In genomic region chr1:201506092-201506491, GRCh38 we compare ENCODE assay signal across 8 cellular contexts. TPM values are rescaled to one million over a fixed set of nuclear protein-coding genes. Genes with fewer than 3 reads are reported as not detected.
DNase-seq lines count a peak whose midpoint lies in the region; ATAC-seq, FAIRE-seq and TF ChIP-seq lines count a peak whose summit lies in the region.

No MANE protein-coding gene starts in this region.

- H3K4me3 ChIP-seq in SK-N-MC (peak overlapping the region; percentile 83), fibroblast of pulmonary artery (replicated peaks; ENCODE audit: low read depth, low read length) (peak overlapping the region; percentile 85), skeletal muscle cell (ENCODE audit: low read depth, low read length) (peak overlapping the region; percentile 64)

- no peak for TF ChIP-seq POLR2A in GM12891 (IDR thresholded peaks at IDR 0.05; ENCODE audit: low read depth, low read length)

- H3K36me3 ChIP-seq in SK-N-MC (ENCODE audit: insufficient read depth, low read length) = no peaks in the 10 kb centered on the region; the same call in 1 of the 2 replicates

- H3K9ac ChIP-seq in SK-N-MC (ENCODE audit: insufficient read length) = peak overlapping the region; percentile 79

- ATAC-seq in GM21360 (IDR thresholded peaks at IDR 0.05; ENCODE audit: unreplicated experiment) (no peak), HG03196 (IDR thresholded peaks at IDR 0.05; ENCODE audit: unreplicated experiment) (no peak)

- DNase-seq in GM12891 (ENCODE audit: insufficient read length, low spot score) (no peak), SK-N-MC (ENCODE audit: low read depth, low spot score) (no peak), fibroblast of pulmonary artery (ENCODE audit: low read depth) (no peak), skeletal muscle cell (ENCODE audit: low read depth) (no peak), SIG-M5 (lab: John Stamatoyannopoulos, UW) (no peak)
- no peak for DNase-seq in effector CD4-positive, alpha-beta T cell

- H3K27ac ChIP-seq in SK-N-MC = peak overlapping the region; percentile 76

- no peaks in the 10 kb centered on the region for H3K9me3 ChIP-seq in SK-N-MC (ENCODE audit: low read depth, low read length)

- FAIRE-seq in GM12891 (lab: Jason Lieb, UNC) = peak; percentile 5

- TF ChIP-seq CTCF in fibroblast of pulmonary artery (IDR thresholded peaks at IDR 0.05; ENCODE audit: low read length, missing control alignments) = no peak

TF ChIP-seq in GM12891, 5 proteins besides CTCF, POLR2A, EP300 and RAD21:
- TF ChIP-seq PAX5 (IDR thresholded peaks at IDR 0.05; ENCODE audit: insufficient read depth, low read length, severe bottlenecking) (no peak), POU2F2 (IDR thresholded peaks at IDR 0.05; ENCODE audit: low read depth, low read length) (no peak), SPI1 (IDR thresholded peaks at IDR 0.05; ENCODE audit: low read depth, low read length) (no peak), POLR2AphosphoS5 (IDR thresholded peaks at IDR 0.05; ENCODE audit: low read depth, low read length) (no peak), TAF1 (IDR thresholded peaks at IDR 0.05; ENCODE audit: low read depth, low read length) (no peak)

RNA-seq across cellular contexts. Expression of gene CSRP1, which starts 0.8 kb away (rescaled TPM):
- polyA plus RNA-seq in GM12891 (2012; ENCODE audit: low read depth, missing spikeins) = 21.0 TPM

RNA-seq across cellular contexts. Expression of gene NAV1, which starts 32.8 kb away (rescaled TPM):
- polyA plus RNA-seq in GM12891 (2012; ENCODE audit: low read depth, missing spikeins) = 0.23 TPM

RNA-seq across cellular contexts. Expression of gene PHLDA3, which starts 37.1 kb away (rescaled TPM):
- polyA plus RNA-seq in GM12891 (2012; ENCODE audit: low read depth, missing spikeins) = 19.4 TPM
